ENCODE assay signal across 16 cellular contexts in genomic region chr12:42283739-42284138, GRCh38.
"Had no signal": no experiment of that assay in that cellular context is flagged by ENCODE, and none has a peak within 500 bp of the region (broad histone marks: within the 10 kb centered on the region; RNA-seq: fewer than 3 reads in every experiment).

No MANE protein-coding gene starts in this region.

- H3K4me3 ChIP-seq: mucosa of descending colon, psoas muscle had no signal

- H3K4me1 ChIP-seq: psoas muscle had no signal

- ATAC-seq: activated T-helper 17 cell treated with anti-CD3 and anti-CD28 coated beads, Interleukin-2, amount 50 U/mL, for 72 hours; mucosa of descending colon; naive thymus-derived CD8-positive, alpha-beta T cell; psoas muscle; sciatic nerve had no signal

- H3K9me3 ChIP-seq: mucosa of descending colon, psoas muscle had no signal

- H3K27ac ChIP-seq: psoas muscle had no signal

- FAIRE-seq: colon, endothelial cell of umbilical vein, islet of Langerhans had no signal

- DNase-seq: activated CD4-positive, alpha-beta T cell treated with anti-CD3 and anti-CD28 coated beads for 4 hours; activated naive CD4-positive, alpha-beta T cell treated with anti-CD3 and anti-CD28 coated beads for 36 hours; activated T-cell treated with anti-CD3 and anti-CD28 coated beads for 4 hours; effector CD4-positive, alpha-beta T cell; foreskin melanocyte; mucosa of descending colon; naive thymus-derived CD8-positive, alpha-beta T cell; occipital lobe; psoas muscle; stimulated activated naive CD4-positive, alpha-beta T cell; trophoblast cell had no signal
